ENCODE assay signal across 31 cellular contexts in the genomic region with DNA sequence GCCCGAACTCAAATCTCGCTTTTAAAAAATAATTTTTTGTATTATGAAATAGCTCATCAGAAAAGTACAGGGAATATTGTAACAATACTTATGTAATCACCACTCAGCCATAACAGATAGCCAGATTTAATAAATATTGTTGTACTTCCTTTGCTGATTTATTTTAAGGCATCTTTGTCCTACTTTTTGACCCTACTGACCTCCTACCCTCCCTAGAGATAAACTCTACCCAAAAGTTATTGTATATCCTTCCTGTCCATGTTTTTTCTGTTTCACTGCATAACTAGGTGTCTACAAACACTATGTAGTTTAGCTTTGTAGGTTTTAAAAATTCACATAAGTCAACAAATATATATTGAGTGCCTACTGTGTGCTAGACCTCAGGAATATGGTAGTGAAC.
"Had no signal": no experiment of that assay in that cellular context is flagged by ENCODE, and none has a peak within 500 bp of the region (broad histone marks: within the 10 kb centered on the region; RNA-seq: fewer than 3 reads in every experiment).

No MANE protein-coding gene starts in this region.

- H3K27ac ChIP-seq: ascending aorta, cardiac muscle cell, colonic mucosa, dorsolateral prefrontal cortex, VCaP had no signal

- H3K4me3 ChIP-seq: ascending aorta, breast epithelium, cardiac muscle cell, colonic mucosa, dorsolateral prefrontal cortex had no signal

- H3K4me1 ChIP-seq: ascending aorta, breast epithelium, colonic mucosa had no signal

- DNase-seq: activated CD4-positive, alpha-beta memory T cell treated with anti-CD3 and anti-CD28 coated beads, Interleukin-2, amount 10 ng/mL, durations not matched to agents 7 days and 5 days; activated CD4-positive, alpha-beta T cell treated with anti-CD3 and anti-CD28 coated beads for 1 hour; activated CD4-positive, alpha-beta T cell treated with anti-CD3 and anti-CD28 coated beads for 4 hours; activated CD4-positive, alpha-beta T cell treated with anti-CD3 and anti-CD28 coated beads, Interleukin-2, amount 10 ng/mL, durations not matched to agents 7 days and 5 days; activated CD4-positive, alpha-beta T cell treated with anti-CD3 and anti-CD28 coated beads, Interleukin-2, amount 50 U/mL, for 4 hours; activated CD8-positive, alpha-beta memory T cell treated with anti-CD3 and anti-CD28 coated beads, Interleukin-2, amount 50 U/mL, for 48 hours; activated gamma-delta T cell; activated naive CD4-positive, alpha-beta T cell; activated naive CD4-positive, alpha-beta T cell treated with anti-CD3 and anti-CD28 coated beads, Interleukin-2, amount 10 ng/mL, durations not matched to agents 7 days and 5 days; activated naive CD8-positive, alpha-beta T cell treated with anti-CD3 and anti-CD28 coated beads, Interleukin-2, amount 10 ng/mL, durations not matched to agents 7 days and 5 days; activated T-cell treated with anti-CD3 and anti-CD28 coated beads for 4 hours; activated T-cell treated with anti-CD3 and anti-CD28 coated beads, Interleukin-2, amount 50 U/mL, for 24 hours; activated T-cell treated with anti-CD3 and anti-CD28 coated beads, Interleukin-2, amount 50 U/mL, for 72 hours; central memory CD4-positive, alpha-beta T cell; cerebellar nuclear complex; colonic mucosa; dorsolateral prefrontal cortex; effector memory CD4-positive, alpha-beta T cell; endodermal cell; foreskin fibroblast; head of caudate nucleus; T-helper 1 cell; T-helper 17 cell; T1000 had no signal

- H3K27me3 ChIP-seq: ascending aorta, breast epithelium, colonic mucosa had no signal

- H3K9me3 ChIP-seq: ascending aorta, breast epithelium, colonic mucosa had no signal

- ATAC-seq: activated naive CD4-positive, alpha-beta T cell treated with anti-CD3 and anti-CD28 coated beads, Interleukin-2, amount 50 U/mL, for 72 hours; activated T-cell treated with anti-CD3 and anti-CD28 coated beads, Interleukin-2, amount 50 U/mL, for 72 hours; esophagus mucosa; T-helper 17 cell; WTC11 had no signal

- H3K36me3 ChIP-seq: ascending aorta, breast epithelium, cardiac muscle cell, colonic mucosa had no signal
